Comparison of ENCODE assay signal across 8 cellular contexts in genomic region chr16:3158498-3159314, GRCh38. TPM values are rescaled to one million over a fixed set of nuclear protein-coding genes. Genes with fewer than 3 reads are reported as not detected.
DNase-seq lines count a peak whose midpoint lies in the region; ATAC-seq and TF ChIP-seq lines count a peak whose summit lies in the region.

No MANE protein-coding gene starts in this region.

- TF ChIP-seq EP300 in suprapubic skin (IDR thresholded peaks at IDR 0.05), result no peak

- H2AK5ac ChIP-seq in IMR-90 (ENCODE audit: low read depth, low read length) (no peak overlapping the region), neuronal stem cell (ENCODE audit: low read depth, low read length) (no peak overlapping the region)

- H4K5ac ChIP-seq in IMR-90 (ENCODE audit: low read depth, low read length), result peak overlapping the region; percentile 58

- H2BK5ac ChIP-seq in IMR-90 (ENCODE audit: low read depth, low read length, poor library complexity, severe bottlenecking) (peak overlapping the region; percentile 61), neuronal stem cell (ENCODE audit: low read length) (no peak overlapping the region)

- in situ Hi-C loops in IMR-90 (cut with MboI; ENCODE audit: low sequenced_read_pairs), result no loop called here

- H3K4me1 ChIP-seq in IMR-90 (ENCODE audit: control insufficient read depth, insufficient read depth, low read length) (peaks cover 4% of the 10 kb centered on the region), SJCRH30 (no peaks in the 10 kb centered on the region), neuronal stem cell (ENCODE audit: control insufficient read depth in 2 of 2, insufficient read depth in 1 of 2, low read depth in 1 of 2, low read length in 2 of 2) (peaks cover 5 to 8% of the 10 kb centered on the region in 2 donors), suprapubic skin (peaks cover 15% of the 10 kb centered on the region)

- H4K8ac ChIP-seq in IMR-90 (ENCODE audit: low read depth in 2 of 2, low read length in 2 of 2) (peak overlapping the region; percentile 44 to 98; a peak in 3 of 4 replicates), neuronal stem cell (ENCODE audit: low read depth, low read length) (no peak overlapping the region)

- H2AK9ac ChIP-seq in IMR-90 (replicated peaks; ENCODE audit: low read depth, low read length, poor library complexity), result peak overlapping the region; percentile 96

- H3K27ac ChIP-seq in IMR-90 (ENCODE audit: insufficient read depth, low read length) (peak overlapping the region; percentile 53), SJCRH30 (peak overlapping the region; percentile 24; the same call in 1 of the 2 replicates), neuronal stem cell (replicated peaks; ENCODE audit: low read length) (no peak overlapping the region), suprapubic skin (peak overlapping the region; percentile 81)

- H3K9me1 ChIP-seq in IMR-90 (ENCODE audit: insufficient read depth, low read length), result peaks cover 10% of the 10 kb centered on the region

- H3K4ac ChIP-seq in IMR-90 (ENCODE audit: low read depth, low read length) (peak overlapping the region; percentile 95), neuronal stem cell (ENCODE audit: low read length) (no peak overlapping the region)

- TF ChIP-seq POLR2A in GM19099 (IDR thresholded peaks at IDR 0.05; ENCODE audit: extremely low read depth, insufficient read length, low read depth) (peak; percentile 21), IMR-90 (IDR thresholded peaks at IDR 0.05; ENCODE audit: low read depth, low read length) (peak; percentile 43; the same call in 1 of the 2 replicates), suprapubic skin (IDR thresholded peaks at IDR 0.05) (no peak)

- peak overlapping the region; percentile 55; the same call in 1 of the 2 replicates for H2BK20ac ChIP-seq in IMR-90 (ENCODE audit: low read depth, low read length)

- ATAC-seq in IMR-90 (ENCODE audit: low read depth), result peak; percentile 65

- H3K4me2 ChIP-seq in IMR-90 (ENCODE audit: low read depth, low read length) (peak overlapping the region; percentile 70), neuronal stem cell (ENCODE audit: insufficient read depth, low read length, poor library complexity, severe bottlenecking) (peak overlapping the region; percentile 94)

- dilution Hi-C loops in IMR-90 (cut with HindIII; ENCODE audit: low sequenced_read_pairs, unreplicated experiment), result no loop called here

- H2AFZ ChIP-seq in IMR-90 (replicated peaks; ENCODE audit: low read length, poor library complexity), result peak overlapping the region; percentile 100
- peak overlapping the region; percentile 99 for H2AFZ ChIP-seq in neuronal stem cell (ENCODE audit: low read length)

- no peak overlapping the region; the same call in 2 of the 3 replicates for H2BK15ac ChIP-seq in IMR-90 (ENCODE audit: low read depth, low read length)
- no peak overlapping the region for H2BK15ac ChIP-seq in neuronal stem cell (ENCODE audit: low read length)

- H4K91ac ChIP-seq in IMR-90 (ENCODE audit: insufficient read depth, low read depth, low read length), result peak overlapping the region; percentile 52
- H4K91ac ChIP-seq in neuronal stem cell (ENCODE audit: low read depth, low read length, poor library complexity), result no peak overlapping the region

- TF ChIP-seq CTCF in AG09309 (IDR thresholded peaks at IDR 0.05; ENCODE audit: control insufficient read depth, insufficient read depth, low read depth, low read length, missing control alignments), result no peak
- no peak for TF ChIP-seq CTCF in IMR-90 (conservative IDR thresholded peaks at IDR 0.05; ENCODE audit: low read depth, low read length)
- no peak for TF ChIP-seq CTCF in suprapubic skin (IDR thresholded peaks at IDR 0.05)

- peak overlapping the region; percentile 56 for H3K4me3 ChIP-seq in AG09309 (ENCODE audit: control insufficient read depth, low read depth, low read length)
- H3K4me3 ChIP-seq in IMR-90 (ENCODE audit: insufficient read depth, low read depth, low read length), result peak overlapping the region; percentile 72
- peak overlapping the region; percentile 73 for H3K4me3 ChIP-seq in SJCRH30
- H3K4me3 ChIP-seq in neuronal stem cell (ENCODE audit: low read length in 2 of 2), result peak overlapping the region; percentile 53 to 97
- peak overlapping the region; percentile 64 for H3K4me3 ChIP-seq in suprapubic skin

- H3K14ac ChIP-seq in IMR-90 (replicated peaks; ENCODE audit: low read depth, low read length) (peak overlapping the region; percentile 95), neuronal stem cell (ENCODE audit: low read length) (peak overlapping the region; percentile 47)

- H3K79me1 ChIP-seq in IMR-90 (ENCODE audit: low read depth in 1 of 2, low read length in 2 of 2) (no peaks in the 10 kb centered on the region), neuronal stem cell (ENCODE audit: low read depth, low read length) (no peaks in the 10 kb centered on the region)

- H3K9me3 ChIP-seq in IMR-90 (ENCODE audit: control insufficient read depth, insufficient read depth, low read length) (no peaks in the 10 kb centered on the region), SJCRH30 (replicated peaks) (no peaks in the 10 kb centered on the region), neuronal stem cell (replicated peaks in 1 of 2; ENCODE audit: control insufficient read depth in 2 of 2, insufficient read depth in 1 of 2, low read depth in 1 of 2, low read length in 2 of 2) (peaks cover 0 to 2% of the 10 kb centered on the region in 2 donors), suprapubic skin (no peaks in the 10 kb centered on the region)

- 2% methylated on average over 30 of the region's 72 CpGs; no CpG with 5 or more reads in 1 of the 2 experiments for WGBS in IMR-90 (ENCODE audit: extremely low coverage in 2 of 2, insufficient read length in 1 of 2), 2 experiments
- no CpG with 5 or more reads among the region's 72 CpGs for WGBS in neuronal stem cell (ENCODE audit: extremely low coverage in 2 of 2, insufficient read length in 2 of 2, insufficient replicate concordance in 1 of 2), 2 donors
- WGBS in suprapubic skin, result 6% methylated on average over 50 of the region's 72 CpGs

- no TSS peak for BruUV-seq in IMR-90 (replicated peaks; lab: Mats Ljungman, UMichigan)

- H3K9ac ChIP-seq in IMR-90 (ENCODE audit: low read depth, low read length), result peak overlapping the region; percentile 50
- H3K9ac ChIP-seq in neuronal stem cell (ENCODE audit: low read depth, low read length, poor library complexity), result peak overlapping the region; percentile 86

- H4K20me1 ChIP-seq in IMR-90 (ENCODE audit: insufficient read depth, low read length), result peaks cover 9% of the 10 kb centered on the region; the same call in 1 of the 2 replicates

- POLR2A ChIA-PET in IMR-90 (lab: Charles Lee; ENCODE audit: unreplicated experiment), result interaction anchor here (0.5 to 0.6 kb wide), 2 partner anchors 24 to 95 kb away, joined by 3 read pairs; no protein-coding TSS in a partner anchor

- peak overlapping the region; percentile 22 for H2BK12ac ChIP-seq in neuronal stem cell (ENCODE audit: low read length)

- H3K18ac ChIP-seq in IMR-90 (ENCODE audit: low read depth, low read length) (peak overlapping the region; percentile 32; the same call in 1 of the 2 replicates), neuronal stem cell (ENCODE audit: low read length) (peak overlapping the region; percentile 92)

- CTCF ChIA-PET in IMR-90 (lab: Yijun Ruan, JAX), result no interaction called here

- no peaks in the 10 kb centered on the region for H3K36me3 ChIP-seq in IMR-90 (ENCODE audit: control insufficient read depth, insufficient read depth, low read length)
- no peaks in the 10 kb centered on the region for H3K36me3 ChIP-seq in SJCRH30
- no peaks in the 10 kb centered on the region for H3K36me3 ChIP-seq in neuronal stem cell (replicated peaks in 1 of 2; ENCODE audit: control insufficient read depth in 2 of 2, insufficient read depth in 2 of 2, low read length in 2 of 2)
- H3K36me3 ChIP-seq in suprapubic skin, result no peaks in the 10 kb centered on the region

- H2BK120ac ChIP-seq in IMR-90 (ENCODE audit: low read depth, low read length) (peak overlapping the region; percentile 79; the same call in 1 of the 2 replicates), neuronal stem cell (ENCODE audit: low read depth, low read length) (no peak overlapping the region)

- no peaks in the 10 kb centered on the region for H3K27me3 ChIP-seq in IMR-90 (ENCODE audit: control insufficient read depth, insufficient read depth, low read length)
- H3K27me3 ChIP-seq in SJCRH30, result no peaks in the 10 kb centered on the region
- H3K27me3 ChIP-seq in neuronal stem cell (ENCODE audit: control insufficient read depth in 3 of 3, insufficient read depth in 3 of 3, low read depth in 1 of 3, low read length in 3 of 3), result peaks cover 0 to 15% (median 2%) of the 10 kb centered on the region in 3 experiments
- H3K27me3 ChIP-seq in suprapubic skin, result no peaks in the 10 kb centered on the region

- no peak for TF ChIP-seq RAD21 in IMR-90 (IDR thresholded peaks at IDR 0.05; ENCODE audit: low read length)

- intact Hi-C loops in IMR-90 (cut with micrococcal nuclease), result no loop called here

- H3K56ac ChIP-seq in IMR-90 (ENCODE audit: extremely low read depth, insufficient read depth, low read length), result no peak overlapping the region; the same call in 1 of the 2 replicates

- H3K23ac ChIP-seq in IMR-90 (ENCODE audit: low read depth, low read length), result peak overlapping the region; percentile 81; the same call in 1 of the 2 replicates
- peak overlapping the region; percentile 82 for H3K23ac ChIP-seq in neuronal stem cell (ENCODE audit: low read depth, low read length, poor library complexity)

- DNase-seq in AG09309 (ENCODE audit: low read depth), result no peak
- DNase-seq in IMR-90, result peak; percentile 83
- DNase-seq in SJCRH30, result peak; percentile 76 to 81
- peak; percentile 93 for DNase-seq in activated gamma-delta T cell treated with anti-CD3 and anti-CD28 coated beads, Interleukin-2, amount 50 U/mL, for 16 hours (ENCODE audit: low read depth)
- peak; percentile 81 for DNase-seq in foreskin melanocyte
- peak; percentile 71 for DNase-seq in neuronal stem cell (ENCODE audit: low spot score)
- DNase-seq in suprapubic skin (ENCODE audit: low spot score in 2 of 2), result peak; percentile 94 to 95

RNA-seq across cellular contexts. Expression of gene ZNF213, which starts 23.9 kb away (rescaled TPM):
- total RNA-seq in IMR-90 (2012; rRNA removed), result 0.56 and 0.72 TPM in 2 replicates
- polyA plus RNA-seq in IMR-90 (2012; rRNA removed), result 4.0 and 4.1 TPM in 2 replicates
- polyA plus RNA-seq in IMR-90 (2012; cell fraction: cytosol; rRNA removed), result 2.3 and 4.0 TPM in 2 replicates
- polyA plus RNA-seq in IMR-90 (2012; cell fraction: nucleus; rRNA removed; ENCODE audit: low replicate concordance), result 1.7 and 4.7 TPM in 2 replicates
- total RNA-seq in SJCRH30 (2014; rRNA removed; shearing (Covaris generic)), result 2.5 and 3.0 TPM in 2 replicates
- 8.2 TPM for polyA plus RNA-seq in neuronal stem cell (2013, experiment 1 of 2)
- 7.9 TPM for polyA plus RNA-seq in neuronal stem cell (2013, experiment 2 of 2)
- 10 to 100 TPM; 14.0 to 18.0 (median 16.4) TPM for total RNA-seq in suprapubic skin

RNA-seq across cellular contexts. Expression of gene OR1F1, which starts 29.3 kb away (rescaled TPM):
- total RNA-seq in IMR-90 (2012; rRNA removed) (not detected in 2 replicates), suprapubic skin (not detected)
- polyA plus RNA-seq in IMR-90 (2012; rRNA removed), result 0.12 and 0.27 TPM in 2 replicates
- 0.18 TPM in 1 of 2 replicates, not detected in the other for polyA plus RNA-seq in IMR-90 (2012; cell fraction: cytosol; rRNA removed)
- 0.29 and 0.42 TPM in 2 replicates for polyA plus RNA-seq in IMR-90 (2012; cell fraction: nucleus; rRNA removed; ENCODE audit: low replicate concordance)
- total RNA-seq in SJCRH30 (2014; rRNA removed; shearing (Covaris generic)), result 0.47 TPM in 1 of 2 replicates, not detected in the other
- polyA plus RNA-seq in neuronal stem cell (2013, experiment 1 of 2), result 0.21 TPM
- 0.10 TPM for polyA plus RNA-seq in neuronal stem cell (2013, experiment 2 of 2)

RNA-seq across cellular contexts. Expression of gene ZNF205, which starts 46.3 kb away (rescaled TPM):
- total RNA-seq in IMR-90 (2012; rRNA removed) (8.2 and 8.3 TPM in 2 replicates), suprapubic skin (10 to 100 TPM; 18.3 to 22.5 (median 20.9) TPM)
- polyA plus RNA-seq in IMR-90 (2012; rRNA removed), result 12.7 and 14.5 TPM in 2 replicates
- polyA plus RNA-seq in IMR-90 (2012; cell fraction: cytosol; rRNA removed), result 9.2 and 18.7 TPM in 2 replicates
- 15.6 and 43.0 TPM in 2 replicates for polyA plus RNA-seq in IMR-90 (2012; cell fraction: nucleus; rRNA removed; ENCODE audit: low replicate concordance)
- total RNA-seq in SJCRH30 (2014; rRNA removed; shearing (Covaris generic)), result 12.9 and 13.7 TPM in 2 replicates
- polyA plus RNA-seq in neuronal stem cell (2013, experiment 1 of 2), result 10.4 TPM
- 9.9 TPM for polyA plus RNA-seq in neuronal stem cell (2013, experiment 2 of 2)

RNA-seq across cellular contexts. Expression of gene ZSCAN10, which starts 59.6 kb away (rescaled TPM):
- not detected in 2 replicates for total RNA-seq in IMR-90 (2012; rRNA removed)
- polyA plus RNA-seq in IMR-90 (2012; rRNA removed), result not detected in 2 replicates
- polyA plus RNA-seq in IMR-90 (2012; cell fraction: cytosol; rRNA removed), result not detected in 2 replicates
- 0.02 and 0.12 TPM in 2 replicates for polyA plus RNA-seq in IMR-90 (2012; cell fraction: nucleus; rRNA removed; ENCODE audit: low replicate concordance)
- 0.73 and 0.76 TPM in 2 replicates for total RNA-seq in SJCRH30 (2014; rRNA removed; shearing (Covaris generic))
- 1.1 TPM for polyA plus RNA-seq in neuronal stem cell (2013, experiment 1 of 2)
- 1.1 TPM for polyA plus RNA-seq in neuronal stem cell (2013, experiment 2 of 2)
- total RNA-seq in suprapubic skin, result not detected

Comparison
In these comparisons a context has a peak if more than half of its experiments do, and no peak if none do; other contexts are left out.
1. POLR2A ChIP-seq: peak in GM19099 (single experiment) and IMR-90 (single experiment); none in suprapubic skin (0 of 2).
2. Peak in every context shown above with its lines, with median percentiles within 50 percentile points of each other: H3K4me3 ChIP-seq.